In genomic region chr15:40104865-40105516, GRCh38 we compare ENCODE assay signal across 1 cellular context.
TF ChIP-seq lines count a peak whose summit lies in the region.

No MANE protein-coding gene starts in this region.

TF ChIP-seq in GM12878, 131 proteins besides CTCF, POLR2A, EP300 and RAD21 (continued from another document and continues in another):
- TF ChIP-seq WRNIP1 (IDR thresholded peaks at IDR 0.05; ENCODE audit: borderline replicate concordance, low read depth, low read length), result no peak
- no peak for TF ChIP-seq BCLAF1 (IDR thresholded peaks at IDR 0.05)
- TF ChIP-seq EGR1 (IDR thresholded peaks at IDR 0.05; ENCODE audit: borderline replicate concordance in 1 of 2, low read depth in 2 of 2, low read length in 2 of 2), result no peak
- no peak for TF ChIP-seq SRF (IDR thresholded peaks at IDR 0.05; ENCODE audit: low read depth in 2 of 2, low read length in 2 of 2)
- TF ChIP-seq MLLT1 (IDR thresholded peaks at IDR 0.05), result peak; percentile 62; the same call in 1 of the 2 replicates
- no peak for TF ChIP-seq NR2C1 (IDR thresholded peaks at IDR 0.05)
- no peak for TF ChIP-seq USF1 (IDR thresholded peaks at IDR 0.05; ENCODE audit: borderline replicate concordance, extremely low read length, insufficient read depth, low read depth, low read length)
- no peak for TF ChIP-seq ELK1 (IDR thresholded peaks at IDR 0.05; ENCODE audit: low read depth, low read length)
- no peak for TF ChIP-seq TARDBP (IDR thresholded peaks at IDR 0.05; ENCODE audit: borderline replicate concordance)
- no peak for TF ChIP-seq MYC (IDR thresholded peaks at IDR 0.05; ENCODE audit: insufficient read depth, insufficient read length, insufficient replicate concordance, low read length, severe bottlenecking)
- TF ChIP-seq ZBTB33 (IDR thresholded peaks at IDR 0.05), result no peak
- no peak for TF ChIP-seq ZNF592 (IDR thresholded peaks at IDR 0.05)
- TF ChIP-seq SREBF2 (IDR thresholded peaks at IDR 0.05; ENCODE audit: low read length), result no peak
- TF ChIP-seq HSF1 (IDR thresholded peaks at IDR 0.05; ENCODE audit: low read depth, low read length), result no peak
- TF ChIP-seq SMAD5 (IDR thresholded peaks at IDR 0.05; ENCODE audit: low read depth), result no peak
- no peak for TF ChIP-seq KLF5 (IDR thresholded peaks at IDR 0.05; ENCODE audit: partially characterized antibody)
- TF ChIP-seq TCF12 (IDR thresholded peaks at IDR 0.05; ENCODE audit: low read depth, low read length), result 0 out of 2 replicates have a peak, but pooled peaks have one; percentile 53
- no peak for TF ChIP-seq KDM1A (IDR thresholded peaks at IDR 0.05; ENCODE audit: borderline replicate concordance)
- TF ChIP-seq ESRRA (IDR thresholded peaks at IDR 0.05; ENCODE audit: low read length), result no peak
- peak; percentile 65 for TF ChIP-seq MEF2B (IDR thresholded peaks at IDR 0.05; ENCODE audit: partially characterized antibody, poor library complexity, severe bottlenecking)
- TF ChIP-seq ZNF384 (IDR thresholded peaks at IDR 0.05; ENCODE audit: borderline replicate concordance, low read depth, low read length), result no peak
- no peak for TF ChIP-seq IRF3 (IDR thresholded peaks at IDR 0.05)
- no peak for TF ChIP-seq CREB1 (IDR thresholded peaks at IDR 0.05; ENCODE audit: low read depth)
- no peak for TF ChIP-seq BMI1 (IDR thresholded peaks at IDR 0.05; ENCODE audit: borderline replicate concordance)
- no peak for TF ChIP-seq ZZZ3 (IDR thresholded peaks at IDR 0.05; ENCODE audit: control insufficient read depth, insufficient read length, low read depth)
- TF ChIP-seq CHD4 (IDR thresholded peaks at IDR 0.05), result no peak
- no peak for TF ChIP-seq RELA (IDR thresholded peaks at IDR 0.05; ENCODE audit: borderline replicate concordance, partially characterized antibody)
- no peak for TF ChIP-seq CEBPB (IDR thresholded peaks at IDR 0.05; ENCODE audit: borderline replicate concordance in 1 of 2, low read depth in 2 of 2, low read length in 2 of 2)
- peak; percentile 94 for TF ChIP-seq RB1 (IDR thresholded peaks at IDR 0.05; ENCODE audit: borderline replicate concordance)
- TF ChIP-seq SMC3 (IDR thresholded peaks at IDR 0.05; ENCODE audit: borderline replicate concordance, low read length), result no peak
- no peak for TF ChIP-seq HDAC6 (IDR thresholded peaks at IDR 0.05; ENCODE audit: unreplicated experiment)
- no peak for TF ChIP-seq CUX1 (IDR thresholded peaks at IDR 0.05; ENCODE audit: insufficient replicate concordance, low read depth, low read length)
- TF ChIP-seq CHD1 (IDR thresholded peaks at IDR 0.05; ENCODE audit: low read depth, low read length), result no peak
- no peak for TF ChIP-seq SUPT20H (IDR thresholded peaks at IDR 0.05; ENCODE audit: borderline replicate concordance, control insufficient read depth, low read depth, low read length)
- no peak; the same call in 1 of the 2 replicates for TF ChIP-seq GATAD2B (conservative IDR thresholded peaks at IDR 0.05; ENCODE audit: low read depth)
- TF ChIP-seq SPI1 (IDR thresholded peaks at IDR 0.05; ENCODE audit: borderline replicate concordance, insufficient read depth, low read depth, low read length), result peak; percentile 92
